17 cellular contexts compared by ENCODE assay signal in genomic region chr9:136255166-136255538, GRCh38. TPM values are rescaled to one million over a fixed set of nuclear protein-coding genes. Genes with fewer than 3 reads are reported as not detected.
DNase-seq lines count a peak whose midpoint lies in the region; ATAC-seq and TF ChIP-seq lines count a peak whose summit lies in the region.
"Had no signal": no experiment of that assay in that cellular context is flagged by ENCODE, and none has a peak within 500 bp of the region (broad histone marks: within the 10 kb centered on the region; RNA-seq: fewer than 3 reads in every experiment).

No MANE protein-coding gene starts in this region.

- no peaks in the 10 kb centered on the region for H3K9me3 ChIP-seq in A673 (ENCODE audit: low read depth, low read length, poor library complexity, severe bottlenecking)
- no peaks in the 10 kb centered on the region for H3K9me3 ChIP-seq in ascending aorta
- H3K9me3 ChIP-seq: pancreas had no signal

- TF ChIP-seq CTCF in A673 (conservative IDR thresholded peaks at IDR 0.05; ENCODE audit: low read depth, low read length) (no peak), foreskin keratinocyte (conservative IDR thresholded peaks at IDR 0.05) (no peak), ascending aorta (IDR thresholded peaks at IDR 0.05) (no peak)

- intact Hi-C loops in A673 (cut with micrococcal nuclease; ENCODE audit: unreplicated experiment) = no loop called here
- intact Hi-C loops in ascending aorta (cut with DNase I) = no loop called here

- peak; percentile 3 for ATAC-seq in foreskin keratinocyte
- ATAC-seq: activated naive CD8-positive, alpha-beta T cell treated with anti-CD3 and anti-CD28 coated beads, Interleukin-2, amount 50 U/mL, for 24 hours had no signal

- H3K27me3 ChIP-seq in A673 (replicated peaks; ENCODE audit: insufficient read depth, low read depth, low read length, poor library complexity) (no peaks in the 10 kb centered on the region), foreskin keratinocyte (peaks cover 11% of the 10 kb centered on the region), ascending aorta (no peaks in the 10 kb centered on the region)
- H3K27me3 ChIP-seq: hepatocyte, pancreas had no signal

- H3K4me1 ChIP-seq in A673 (ENCODE audit: insufficient read depth, low read length, poor library complexity, severe bottlenecking) (no peaks in the 10 kb centered on the region), foreskin keratinocyte (no peaks in the 10 kb centered on the region), ascending aorta (no peaks in the 10 kb centered on the region)

- no peak overlapping the region for H3K4me3 ChIP-seq in A673 (ENCODE audit: low read depth, low read length, poor library complexity, severe bottlenecking)
- no peak overlapping the region for H3K4me3 ChIP-seq in ascending aorta
- H3K4me3 ChIP-seq: hepatocyte, pancreas had no signal

- DNase-seq in A673 (ENCODE audit: low spot score) = peak; percentile 27
- DNase-seq in EL = peak; percentile 74
- DNase-seq in SW480 (ENCODE audit: low spot score) = peak; percentile 67
- DNase-seq in foreskin keratinocyte = no peak
- DNase-seq in NCI-H2029 treated with DMSO at 0.1 percent for 48 hours (lab: John Stamatoyannopoulos, UW) = no peak
- DNase-seq in ascending aorta (ENCODE audit: low spot score in 2 of 2) = no peak
- DNase-seq in cerebellar cortex (ENCODE audit: low spot score) = no peak
- DNase-seq in RPMI8226 = no peak
- DNase-seq: activated naive CD8-positive, alpha-beta T cell treated with anti-CD3 and anti-CD28 coated beads, Interleukin-2, amount 50 U/mL, for 24 hours; CD4-positive, CD25-positive, alpha-beta regulatory T cell; effector memory CD4-positive, alpha-beta T cell; GOT3; mesendoderm; stimulated activated CD4-positive, alpha-beta T cell treated with anti-CD3 and anti-CD28 coated beads, Interleukin-4, amount 100 ng/mL, for 1 hour had no signal

- no peak overlapping the region for H3K27ac ChIP-seq in A673 (ENCODE audit: low read depth, low read length, poor library complexity, severe bottlenecking)
- H3K27ac ChIP-seq in foreskin keratinocyte = no peak overlapping the region
- H3K27ac ChIP-seq in ascending aorta = no peak overlapping the region
- H3K27ac ChIP-seq: hepatocyte, pancreas had no signal

- CTCF ChIA-PET in A673 (lab: Charles Lee) = no interaction called here

- POLR2A ChIA-PET in A673 (lab: Charles Lee; ENCODE audit: low non-redundant PET) = no interaction called here

- H3K36me3 ChIP-seq in A673 (ENCODE audit: insufficient read depth, low read length, poor library complexity, severe bottlenecking) (no peaks in the 10 kb centered on the region), ascending aorta (no peaks in the 10 kb centered on the region)
- H3K36me3 ChIP-seq: pancreas had no signal

- BruUV-seq in A673 (replicated peaks; lab: Mats Ljungman, UMichigan) = no TSS peak

RNA-seq across cellular contexts. Expression of gene QSOX2, which starts 9.5 kb away (rescaled TPM):
- total RNA-seq in A673 (2021) = 38.0 and 43.7 TPM in 2 replicates
- total RNA-seq in foreskin keratinocyte = 11.9 and 13.6 TPM in 2 replicates
- 6.4 and 7.0 TPM in 2 replicates for polyA plus RNA-seq in foreskin keratinocyte
- 3.7 TPM for total RNA-seq in ascending aorta

RNA-seq across cellular contexts. Expression of gene CCDC187, which starts 48.7 kb away (rescaled TPM):
- total RNA-seq in A673 (2021) (not detected in 2 replicates), foreskin keratinocyte (0.03 TPM in 1 of 2 replicates, not detected in the other), ascending aorta (under 0.01 TPM)
- 0.01 and 0.03 TPM in 2 replicates for polyA plus RNA-seq in foreskin keratinocyte
- total RNA-seq: CD4-positive, CD25-positive, alpha-beta regulatory T cell; T-helper 1 cell treated with Interleukin-12 subunit alpha and Interleukin-12 subunit beta and Interleukin-4 antibody, amounts not matched to agents 30 ng/mL and 1 ng/mL, for 36 hours had no signal
- polyA plus RNA-seq: CD4-positive, CD25-positive, alpha-beta regulatory T cell had no signal

RNA-seq across cellular contexts. Expression of gene LHX3, which starts 50.2 kb away (rescaled TPM):
- 0.11 TPM in 1 of 2 replicates, not detected in the other for total RNA-seq in A673 (2021)
- not detected in 2 replicates for total RNA-seq in foreskin keratinocyte
- polyA plus RNA-seq in foreskin keratinocyte = not detected in 2 replicates
- not detected for total RNA-seq in ascending aorta
- total RNA-seq: CD4-positive, CD25-positive, alpha-beta regulatory T cell; hepatocyte; pancreas; T-helper 1 cell treated with Interleukin-12 subunit alpha and Interleukin-12 subunit beta and Interleukin-4 antibody, amounts not matched to agents 30 ng/mL and 1 ng/mL, for 36 hours had no signal
- polyA plus RNA-seq: CD4-positive, CD25-positive, alpha-beta regulatory T cell; hepatocyte; pancreas had no signal

Comparison
In these comparisons a context has a peak if more than half of its experiments do, and no peak if none do; other contexts are left out.
1. DNase-seq: peak in A673 (single experiment), EL (single experiment) and SW480 (single experiment); none in foreskin keratinocyte (0 of 2), NCI-H2029 treated with DMSO at 0.1 percent for 48 hours (single experiment), ascending aorta (0 of 2), cerebellar cortex (single experiment) and RPMI8226 (single experiment).